ENCODE assay signal across 9 cellular contexts in genomic region chr14:75022655-75023054, GRCh38. TPM values are rescaled to one million over a fixed set of nuclear protein-coding genes. Genes with fewer than 3 reads are reported as not detected.
DNase-seq lines count a peak whose midpoint lies in the region; ATAC-seq and TF ChIP-seq lines count a peak whose summit lies in the region.
"Had no signal": no experiment of that assay in that cellular context is flagged by ENCODE, and none has a peak within 500 bp of the region (broad histone marks: within the 10 kb centered on the region; RNA-seq: fewer than 3 reads in every experiment).

No MANE protein-coding gene starts in this region.

- H3K4me3 Mint-ChIP-seq in natural killer cell (no peak overlapping the region), type B pancreatic cell (no peak overlapping the region)
- no peak overlapping the region for H3K4me3 Mint-ChIP-seq in natural killer cell treated with Interleukin-12 subunit alpha and Interleukin-12 subunit beta and Interleukin-15 and Interleukin-18, amount 100 ng/mL, for 72 hours
- H3K4me3 Mint-ChIP-seq in activated T-cell treated with anti-CD3 and anti-CD28 coated beads, Interleukin-2, amount 50 U/mL, for 24 hours: no peak overlapping the region
- H3K4me3 Mint-ChIP-seq: activated T-helper 1 cell treated with anti-CD3 and anti-CD28 coated beads, Interleukin-12 subunit alpha, Interleukin-12 subunit beta, Interleukin-2, Interleukin-4 antibody, amounts not matched to agents 30 ng/mL and 10 ng/mL and 1 ng/mL, durations not matched to agents 14 hours and 24 hours and 36 hours had no signal

- H3K9me3 Mint-ChIP-seq in natural killer cell (no peaks in the 10 kb centered on the region), type B pancreatic cell (no peaks in the 10 kb centered on the region)
- H3K9me3 Mint-ChIP-seq in natural killer cell treated with Interleukin-12 subunit alpha and Interleukin-12 subunit beta and Interleukin-15 and Interleukin-18, amount 100 ng/mL, for 72 hours: no peaks in the 10 kb centered on the region
- no peaks in the 10 kb centered on the region for H3K9me3 Mint-ChIP-seq in activated T-cell treated with anti-CD3 and anti-CD28 coated beads, Interleukin-2, amount 50 U/mL, for 24 hours
- H3K9me3 Mint-ChIP-seq: activated T-helper 1 cell treated with anti-CD3 and anti-CD28 coated beads, Interleukin-12 subunit alpha, Interleukin-12 subunit beta, Interleukin-2, Interleukin-4 antibody, amounts not matched to agents 30 ng/mL and 10 ng/mL and 1 ng/mL, durations not matched to agents 14 hours and 24 hours and 36 hours had no signal

- CTCF ChIA-PET in RWPE1 (lab: Yijun Ruan, JAX): interaction anchor here (0.6 to 1.4 kb wide), 5 partner anchors 15 to 162 kb away, joined by 3 to 6 read pairs (median 3); no protein-coding TSS in a partner anchor

- POLR2A ChIA-PET in RWPE1 (lab: Yijun Ruan, JAX; ENCODE audit: low non-redundant PET): no interaction called here

- no peaks in the 10 kb centered on the region for H3K4me1 ChIP-seq in foreskin keratinocyte

- intact Hi-C loops in natural killer cell (cut with micrococcal nuclease): no loop called here

- peak in 1 of 3 donors; percentile 59 for ATAC-seq in natural killer cell
- ATAC-seq in natural killer cell treated with Interleukin-12 subunit alpha and Interleukin-12 subunit beta and Interleukin-15 and Interleukin-18, amount 100 ng/mL, for 72 hours: no peak
- ATAC-seq in foreskin keratinocyte: peak; percentile 41
- no peak for ATAC-seq in GM21786 (IDR thresholded peaks at IDR 0.05; ENCODE audit: unreplicated experiment)

- DNase-seq in natural killer cell: no peak
- DNase-seq in natural killer cell treated with Interleukin-12 subunit alpha and Interleukin-12 subunit beta and Interleukin-15 and Interleukin-18, amount 100 ng/mL, for 72 hours (ENCODE audit: low spot score): no peak
- DNase-seq in RWPE1 (ENCODE audit: low spot score): peak; percentile 46
- DNase-seq in foreskin keratinocyte: no peak
- no peak for DNase-seq in type B pancreatic cell (ENCODE audit: extremely low spot score, unreplicated experiment)
- no peak for DNase-seq in NCI-H2107 (lab: John Stamatoyannopoulos, UW)
- DNase-seq in activated T-cell treated with anti-CD3 and anti-CD28 coated beads, Interleukin-2, amount 50 U/mL, for 24 hours: no peak

- peak; percentile 21 for TF ChIP-seq CTCF in natural killer cell (IDR thresholded peaks at IDR 0.05)
- no peak; the same call in 1 of the 2 replicates for TF ChIP-seq CTCF in RWPE1 (conservative IDR thresholded peaks at IDR 0.05; ENCODE audit: low read depth)
- peak; percentile 62 for TF ChIP-seq CTCF in foreskin keratinocyte (conservative IDR thresholded peaks at IDR 0.05)
- peak; percentile 70 for TF ChIP-seq CTCF in type B pancreatic cell (conservative IDR thresholded peaks at IDR 0.05)

- H3K4me1 Mint-ChIP-seq in natural killer cell (no peaks in the 10 kb centered on the region), type B pancreatic cell (ENCODE audit: unreplicated experiment) (peaks cover 7% of the 10 kb centered on the region)
- H3K4me1 Mint-ChIP-seq in natural killer cell treated with Interleukin-12 subunit alpha and Interleukin-12 subunit beta and Interleukin-15 and Interleukin-18, amount 100 ng/mL, for 72 hours (ENCODE audit: low read depth in 2 of 2): no peaks in the 10 kb centered on the region
- H3K4me1 Mint-ChIP-seq in activated T-cell treated with anti-CD3 and anti-CD28 coated beads, Interleukin-2, amount 50 U/mL, for 24 hours (ENCODE audit: low read depth): no peaks in the 10 kb centered on the region

- H3K27me3 ChIP-seq in foreskin keratinocyte: no peaks in the 10 kb centered on the region

- H3K27ac ChIP-seq in RWPE1 (no peak overlapping the region), foreskin keratinocyte (no peak overlapping the region)

- H3K27me3 Mint-ChIP-seq in natural killer cell (ENCODE audit: low read depth in 2 of 2) (no peaks in the 10 kb centered on the region), type B pancreatic cell (no peaks in the 10 kb centered on the region)
- H3K27me3 Mint-ChIP-seq in natural killer cell treated with Interleukin-12 subunit alpha and Interleukin-12 subunit beta and Interleukin-15 and Interleukin-18, amount 100 ng/mL, for 72 hours: no peaks in the 10 kb centered on the region
- H3K27me3 Mint-ChIP-seq in activated T-cell treated with anti-CD3 and anti-CD28 coated beads, Interleukin-2, amount 50 U/mL, for 24 hours: no peaks in the 10 kb centered on the region

- H3K27ac Mint-ChIP-seq in natural killer cell: no peak overlapping the region
- no peak overlapping the region for H3K27ac Mint-ChIP-seq in natural killer cell treated with Interleukin-12 subunit alpha and Interleukin-12 subunit beta and Interleukin-15 and Interleukin-18, amount 100 ng/mL, for 72 hours
- H3K27ac Mint-ChIP-seq in type B pancreatic cell: no peak overlapping the region
- H3K27ac Mint-ChIP-seq in activated T-cell treated with anti-CD3 and anti-CD28 coated beads, Interleukin-2, amount 50 U/mL, for 24 hours: no peak overlapping the region
- H3K27ac Mint-ChIP-seq: activated T-helper 1 cell treated with anti-CD3 and anti-CD28 coated beads, Interleukin-12 subunit alpha, Interleukin-12 subunit beta, Interleukin-2, Interleukin-4 antibody, amounts not matched to agents 30 ng/mL and 10 ng/mL and 1 ng/mL, durations not matched to agents 14 hours and 24 hours and 36 hours had no signal

- H3K36me3 Mint-ChIP-seq in natural killer cell (peaks cover 8% of the 10 kb centered on the region), type B pancreatic cell (peaks cover 29% of the 10 kb centered on the region)
- peaks cover 14% of the 10 kb centered on the region for H3K36me3 Mint-ChIP-seq in natural killer cell treated with Interleukin-12 subunit alpha and Interleukin-12 subunit beta and Interleukin-15 and Interleukin-18, amount 100 ng/mL, for 72 hours
- peaks cover 53% of the 10 kb centered on the region for H3K36me3 Mint-ChIP-seq in activated T-cell treated with anti-CD3 and anti-CD28 coated beads, Interleukin-2, amount 50 U/mL, for 24 hours (ENCODE audit: low read depth)

RNA-seq across cellular contexts. Expression of gene EIF2B2, which starts 19.9 kb away (rescaled TPM):
- 10 to 100 TPM; 22.2 to 45.1 (median 31.2) TPM for total RNA-seq in natural killer cell
- 10 to 100 TPM; 60.2 to 68.0 TPM for total RNA-seq in natural killer cell treated with Interleukin-12 subunit alpha and Interleukin-12 subunit beta and Interleukin-15 and Interleukin-18, amount 100 ng/mL, for 72 hours
- 57.8 and 65.5 TPM in 2 replicates for total RNA-seq in foreskin keratinocyte
- 76.5 and 80.1 TPM in 2 replicates for polyA plus RNA-seq in foreskin keratinocyte
- 36.5 and 45.0 TPM in 2 replicates for total RNA-seq in type B pancreatic cell (ENCODE audit: low replicate concordance)

RNA-seq across cellular contexts. Expression of gene MLH3, which starts 28.6 kb away (rescaled TPM):
- total RNA-seq in natural killer cell: 10 to 100 TPM; 15.5 to 20.7 (median 19.1) TPM
- total RNA-seq in natural killer cell treated with Interleukin-12 subunit alpha and Interleukin-12 subunit beta and Interleukin-15 and Interleukin-18, amount 100 ng/mL, for 72 hours: 10 to 100 TPM; 27.6 to 40.2 TPM
- 12.2 and 14.9 TPM in 2 replicates for total RNA-seq in foreskin keratinocyte
- polyA plus RNA-seq in foreskin keratinocyte: 5.5 and 7.7 TPM in 2 replicates
- total RNA-seq in type B pancreatic cell (ENCODE audit: low replicate concordance): 19.3 and 28.5 TPM in 2 replicates

RNA-seq across cellular contexts. Expression of gene ACYP1, which starts 41.2 kb away (rescaled TPM):
- total RNA-seq in natural killer cell (10 to 100 TPM; 13.3 to 17.4 (median 14.9) TPM), foreskin keratinocyte (13.3 and 14.8 TPM in 2 replicates), type B pancreatic cell (ENCODE audit: low replicate concordance) (12.9 and 20.7 TPM in 2 replicates)
- 10 to 100 TPM; 29.3 to 40.5 TPM for total RNA-seq in natural killer cell treated with Interleukin-12 subunit alpha and Interleukin-12 subunit beta and Interleukin-15 and Interleukin-18, amount 100 ng/mL, for 72 hours
- 19.4 and 21.0 TPM in 2 replicates for polyA plus RNA-seq in foreskin keratinocyte

RNA-seq across cellular contexts. Expression of gene ZC2HC1C, which starts 46.8 kb away (rescaled TPM):
- total RNA-seq in natural killer cell: under 1 TPM in 1 of 3 donors, not detected in 2; 0.55 TPM
- 1 to 10 TPM in 1 of 2 donors, under 1 TPM in 1; 0.88 to 1.4 TPM for total RNA-seq in natural killer cell treated with Interleukin-12 subunit alpha and Interleukin-12 subunit beta and Interleukin-15 and Interleukin-18, amount 100 ng/mL, for 72 hours
- total RNA-seq in foreskin keratinocyte: 0.78 and 1.5 TPM in 2 replicates
- polyA plus RNA-seq in foreskin keratinocyte: 0.94 TPM in 2 replicates
- 3.7 and 4.7 TPM in 2 replicates for total RNA-seq in type B pancreatic cell (ENCODE audit: low replicate concordance)
